9 cellular contexts compared by ENCODE assay signal in the genomic region with DNA sequence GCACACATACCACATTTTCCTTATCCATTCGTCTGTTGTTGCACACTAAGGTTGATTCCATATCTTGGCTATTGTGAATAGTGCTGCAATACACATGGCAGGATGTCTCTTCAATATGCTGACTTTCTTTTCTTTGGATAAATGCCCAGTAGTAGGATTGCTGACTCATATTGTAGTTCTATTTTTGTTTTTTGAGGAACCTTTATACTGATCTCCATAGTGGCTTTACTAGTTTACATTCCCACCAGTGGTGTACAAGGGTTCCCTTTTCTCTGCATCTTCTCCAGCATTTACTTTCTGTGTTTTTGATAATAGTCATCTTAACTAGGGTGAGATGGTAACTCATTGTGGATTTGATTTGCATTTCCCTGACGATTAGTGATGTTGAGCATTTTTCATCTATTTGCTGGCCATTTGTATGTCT.
DNase-seq lines count a peak whose midpoint lies in the region; ATAC-seq, FAIRE-seq and TF ChIP-seq lines count a peak whose summit lies in the region.
"Had no signal": no experiment of that assay in that cellular context is flagged by ENCODE, and none has a peak within 500 bp of the region (broad histone marks: within the 10 kb centered on the region; RNA-seq: fewer than 3 reads in every experiment).

No MANE protein-coding gene starts in this region.

- intact Hi-C loops in activated CD4-positive, alpha-beta T cell treated with anti-CD3 and anti-CD28 coated beads for 36 hours (cut with DNase I, micrococcal nuclease): no loop called here
- intact Hi-C loops in esophagus squamous epithelium (cut with DNase I): no loop called here

- H3K4me1 ChIP-seq in keratinocyte (ENCODE audit: control insufficient read depth, extremely low read depth, insufficient read depth, low read length) (no peaks in the 10 kb centered on the region), esophagus squamous epithelium (peaks cover 0 to 20% (median 0%) of the 10 kb centered on the region in 3 donors)

- CTCF ChIA-PET in activated CD4-positive, alpha-beta T cell treated with anti-CD3 and anti-CD28 coated beads for 36 hours (lab: Charles Lee): no interaction called here

- H3K9ac ChIP-seq in keratinocyte (ENCODE audit: control insufficient read depth, extremely low read depth, insufficient read depth, low read length): no peak overlapping the region

- ATAC-seq in activated CD4-positive, alpha-beta T cell treated with anti-CD3 and anti-CD28 coated beads for 36 hours: no peak
- no peak for ATAC-seq in HG02938 (IDR thresholded peaks at IDR 0.05; ENCODE audit: unreplicated experiment)

- no peaks in the 10 kb centered on the region for H3K9me3 ChIP-seq in keratinocyte (ENCODE audit: control insufficient read depth, low read depth, low read length)
- peaks cover 0 to 3% (median 0%) of the 10 kb centered on the region in 3 donors for H3K9me3 ChIP-seq in esophagus squamous epithelium

- H3K4me3 ChIP-seq in keratinocyte (ENCODE audit: control insufficient read depth in 2 of 3, extremely low read depth in 1 of 3, insufficient read depth in 2 of 3, low read depth in 1 of 3, low read length in 3 of 3) (no peak overlapping the region), esophagus squamous epithelium (no peak overlapping the region)

- H3K4me1 Mint-ChIP-seq in activated CD4-positive, alpha-beta T cell treated with anti-CD3 and anti-CD28 coated beads for 36 hours: peaks cover 11% of the 10 kb centered on the region

- H3K36me3 Mint-ChIP-seq in activated CD4-positive, alpha-beta T cell treated with anti-CD3 and anti-CD28 coated beads for 36 hours (ENCODE audit: low read depth): peaks cover 14% of the 10 kb centered on the region

- peak; percentile 68 to 74 for DNase-seq in AML-193 (lab: John Stamatoyannopoulos, UW)
- peak; percentile 90 for DNase-seq in KBM-7
- DNase-seq in amniotic epithelial cell (ENCODE audit: low read depth): peak; percentile 73
- DNase-seq in keratinocyte (ENCODE audit: low read depth, low spot score): peak; percentile 4
- DNase-seq in activated CD4-positive, alpha-beta T cell treated with anti-CD3 and anti-CD28 coated beads for 36 hours: no peak
- DNase-seq in activated CD8-positive, alpha-beta memory T cell treated with anti-CD3 and anti-CD28 coated beads, Interleukin-2, amount 50 U/mL, for 4 hours: no peak
- DNase-seq in esophagus squamous epithelium (lab: John Stamatoyannopoulos, UW): no peak
- DNase-seq: Karpas-422 had no signal

- WGBS in esophagus squamous epithelium, 2 donors: 40 to 58% methylated on average over 2 of the region's 2 CpGs

- no peaks in the 10 kb centered on the region for H4K20me1 ChIP-seq in keratinocyte (ENCODE audit: control insufficient read depth, extremely low read depth, insufficient read depth, low read length)

- no peaks in the 10 kb centered on the region for H3K79me2 ChIP-seq in keratinocyte (ENCODE audit: control insufficient read depth, insufficient read depth, low read length)

- H3K27ac ChIP-seq in keratinocyte (ENCODE audit: control insufficient read depth, insufficient read depth, low read length) (no peak overlapping the region), esophagus squamous epithelium (no peak overlapping the region)

- peak; percentile 57 for FAIRE-seq in keratinocyte (lab: Jason Lieb, UNC)

- H3K36me3 ChIP-seq in keratinocyte (ENCODE audit: control insufficient read depth in 2 of 2, extremely low read depth in 1 of 2, insufficient read depth in 2 of 2, low read length in 2 of 2) (no peaks in the 10 kb centered on the region), esophagus squamous epithelium (peaks cover 0 to 22% (median 0%) of the 10 kb centered on the region in 3 donors)

- H2AFZ ChIP-seq in keratinocyte (ENCODE audit: control insufficient read depth, low read length): no peak overlapping the region

- dilution Hi-C loops in keratinocyte (cut with MboI; ENCODE audit: extremely low pct_ligation_motif_present, low sequenced_read_pairs): no loop called here

- H3K27me3 Mint-ChIP-seq in activated CD4-positive, alpha-beta T cell treated with anti-CD3 and anti-CD28 coated beads for 36 hours: no peaks in the 10 kb centered on the region

- no peaks in the 10 kb centered on the region for H3K27me3 ChIP-seq in keratinocyte (ENCODE audit: control insufficient read depth, extremely low read depth, insufficient read depth, low read length)
- H3K27me3 ChIP-seq in esophagus squamous epithelium: no peaks in the 10 kb centered on the region

- H3K4me2 ChIP-seq in keratinocyte (ENCODE audit: control insufficient read depth, extremely low read depth, insufficient read depth, low read depth, low read length): no peak overlapping the region

- TF ChIP-seq CTCF in keratinocyte (optimal IDR thresholded peaks at IDR 0.05 in 1 of 3, IDR thresholded peaks at IDR 0.05 in 1 of 3, conservative IDR thresholded peaks at IDR 0.05 in 1 of 3; ENCODE audit: extremely low read depth in 1 of 3, insufficient read depth in 2 of 3, low read length in 3 of 3) (no peak), esophagus squamous epithelium (IDR thresholded peaks at IDR 0.05) (no peak)

- in situ Hi-C loops in KBM-7 (cut with MboI; ENCODE audit: low pct_unique_long_range_greater_than_20kb, low sequenced_read_pairs): no loop called here

- TF ChIP-seq POLR2A in esophagus squamous epithelium (IDR thresholded peaks at IDR 0.05): no peak

- POLR2A ChIA-PET in activated CD4-positive, alpha-beta T cell treated with anti-CD3 and anti-CD28 coated beads for 36 hours (lab: Charles Lee): no interaction called here

- H3K9me3 Mint-ChIP-seq in activated CD4-positive, alpha-beta T cell treated with anti-CD3 and anti-CD28 coated beads for 36 hours (ENCODE audit: low read depth): no peaks in the 10 kb centered on the region

- H3K4me3 Mint-ChIP-seq in activated CD4-positive, alpha-beta T cell treated with anti-CD3 and anti-CD28 coated beads for 36 hours: no peak overlapping the region

- no peaks in the 10 kb centered on the region for H3K9me1 ChIP-seq in keratinocyte (ENCODE audit: control insufficient read depth, extremely low read depth, insufficient read depth, low read length)

- H3K27ac Mint-ChIP-seq in activated CD4-positive, alpha-beta T cell treated with anti-CD3 and anti-CD28 coated beads for 36 hours: no peak overlapping the region

Comparison
In these comparisons a context has a peak if more than half of its experiments do, and no peak if none do; other contexts are left out.
1. DNase-seq: peak in AML-193 (2 of 2), KBM-7 (single experiment), amniotic epithelial cell (single experiment) and keratinocyte (single experiment); none in activated CD4-positive, alpha-beta T cell treated with anti-CD3 and anti-CD28 coated beads for 36 hours (single experiment), activated CD8-positive, alpha-beta memory T cell treated with anti-CD3 and anti-CD28 coated beads, Interleukin-2, amount 50 U/mL, for 4 hours (single experiment) and esophagus squamous epithelium (single experiment).